8 cellular contexts compared by ENCODE assay signal in genomic region chr3:87227835-87228144, GRCh38. TPM values are rescaled to one million over a fixed set of nuclear protein-coding genes. Genes with fewer than 3 reads are reported as not detected.
DNase-seq lines count a peak whose midpoint lies in the region; ATAC-seq, FAIRE-seq and TF ChIP-seq lines count a peak whose summit lies in the region.

No MANE protein-coding gene starts in this region.

- no peaks in the 10 kb centered on the region for H3K9me3 ChIP-seq in HepG2 (ENCODE audit: low read length)
- H3K9me3 ChIP-seq in uterus = no peaks in the 10 kb centered on the region

- CTCF ChIA-PET in HepG2 (lab: Yijun Ruan, JAX; ENCODE audit: low intra/inter-chr PET ratio, low total read pairs) = no interaction called here

- TF ChIP-seq CTCF in HepG2 (CRISPR knock-in tag; IDR thresholded peaks at IDR 0.05) = no peak
- no peak for TF ChIP-seq CTCF in uterus (IDR thresholded peaks at IDR 0.05)

- in situ Hi-C loops in HepG2 (cut with HindIII; ENCODE audit: extremely low pct_ligation_motif_present, low pct_unique_long_range_greater_than_20kb) = no loop called here

- TF ChIP-seq RAD21 in HepG2 (CRISPR knock-in tag; IDR thresholded peaks at IDR 0.05) = no peak

- no peaks in the 10 kb centered on the region for H4K20me1 ChIP-seq in HepG2 (ENCODE audit: insufficient read depth, low read length)

- H3K4me2 ChIP-seq in HepG2 (ENCODE audit: low read depth, low read length) = peak overlapping the region; percentile 86

- DNase-seq in HepG2 (ENCODE audit: low spot score) (peak; percentile 1), uterus (no peak), UCSD-AML1 (lab: John Stamatoyannopoulos, UW; ENCODE audit: unreplicated experiment) (no peak), medulla oblongata (ENCODE audit: extremely low spot score) (no peak)

- POLR2A ChIA-PET in HepG2 (lab: Yijun Ruan, JAX) = interaction anchor here (1.3 kb wide), 1 partner anchor 19 kb away, joined by 4 read pairs; no protein-coding TSS in a partner anchor

- H3K4me3 ChIP-seq in HepG2 (replicated peaks in 1 of 3; ENCODE audit: insufficient read depth in 1 of 3, low read depth in 2 of 3, low read length in 3 of 3) (peak overlapping the region; percentile 78 to 97 (median 88)), uterus (peak overlapping the region; percentile 91 to 100)

- H3K27ac Mint-ChIP-seq in activated naive CD8-positive, alpha-beta T cell = peak overlapping the region; percentile 95

- H3K9ac ChIP-seq in HepG2 (ENCODE audit: insufficient read depth, low read depth, low read length) = peak overlapping the region; percentile 88

- H3K27ac ChIP-seq in HepG2 (ENCODE audit: extremely low read length, insufficient read depth, low read length) = peak overlapping the region; percentile 76
- peak overlapping the region; percentile 94 to 99 for H3K27ac ChIP-seq in uterus

- peak overlapping the region; percentile 43 for H2AFZ ChIP-seq in HepG2 (ENCODE audit: low read length)

- H3K79me2 ChIP-seq in HepG2 (ENCODE audit: insufficient read depth, low read length) = peaks cover 53% of the 10 kb centered on the region

- TF ChIP-seq POLR2A in HepG2 (IDR thresholded peaks at IDR 0.05; ENCODE audit: insufficient read depth in 1 of 2, low read depth in 2 of 2, low read length in 2 of 2) (no peak), uterus (IDR thresholded peaks at IDR 0.05) (no peak)

- peaks cover 48% of the 10 kb centered on the region for H3K4me1 Mint-ChIP-seq in activated naive CD8-positive, alpha-beta T cell (ENCODE audit: low read depth)

- intact Hi-C loops in HepG2 (cut with micrococcal nuclease; ENCODE audit: unreplicated experiment) = loop anchor here (1.0 to 5.0 kb wide), 2 partner anchors 21 to 60 kb away; no protein-coding TSS in a partner anchor
- intact Hi-C loops in uterus (cut with DNase I; ENCODE audit: low total_unique reads) = no loop called here

- TF ChIP-seq EP300 in HepG2 (IDR thresholded peaks at IDR 0.05; ENCODE audit: low read depth in 2 of 2, low read length in 2 of 2) (no peak), HepG2 (CRISPR knock-in tag; IDR thresholded peaks at IDR 0.05; ENCODE audit: borderline replicate concordance) (no peak)

- peaks cover 6% of the 10 kb centered on the region for H3K27me3 Mint-ChIP-seq in activated naive CD8-positive, alpha-beta T cell

- H3K36me3 Mint-ChIP-seq in activated naive CD8-positive, alpha-beta T cell = peaks cover 7% of the 10 kb centered on the region

- no peak for FAIRE-seq in HepG2 (lab: Jason Lieb, UNC)

- 0% methylated on average over 3 of the region's 3 CpGs for whole genome bisulfite sequencing in HepG2 (ENCODE audit: low lambda C conversion rate)

- ATAC-seq in GM18502 (IDR thresholded peaks at IDR 0.05; ENCODE audit: poor library complexity, unreplicated experiment) (peak; percentile 9), HG02973 (IDR thresholded peaks at IDR 0.05; ENCODE audit: unreplicated experiment) (peak; percentile 2), HepG2 (peak; percentile 52), HG03469 (IDR thresholded peaks at IDR 0.05; ENCODE audit: unreplicated experiment) (no peak)

- peaks cover 1 to 5% of the 10 kb centered on the region in 2 experiments; a peak in 2 of 5 replicates for H3K36me3 ChIP-seq in HepG2 (replicated peaks in 1 of 2; ENCODE audit: control insufficient read depth in 1 of 2, insufficient read depth in 2 of 2, low read length in 2 of 2)
- no peaks in the 10 kb centered on the region for H3K36me3 ChIP-seq in uterus

- peak overlapping the region; percentile 96 for H3K4me3 Mint-ChIP-seq in activated naive CD8-positive, alpha-beta T cell

- H3K9me3 Mint-ChIP-seq in activated naive CD8-positive, alpha-beta T cell (ENCODE audit: low read depth) = peaks cover 3% of the 10 kb centered on the region

- BruUV-seq in HepG2 (replicated peaks; lab: Mats Ljungman, UMichigan) = no TSS peak

- peaks cover 24% of the 10 kb centered on the region for H3K4me1 ChIP-seq in HepG2 (ENCODE audit: insufficient read depth, low read length)
- peaks cover 0 to 6% of the 10 kb centered on the region in 2 donors for H3K4me1 ChIP-seq in uterus

- H3K27me3 ChIP-seq in HepG2 (ENCODE audit: control insufficient read depth in 1 of 2, insufficient read depth in 2 of 2, low read length in 2 of 2) (no peaks in the 10 kb centered on the region; a peak in 1 of 5 replicates), uterus (no peaks in the 10 kb centered on the region)

TF ChIP-seq in HepG2, 621 proteins besides CTCF, POLR2A, EP300 and RAD21 (continues in another document):
- TF ChIP-seq, protein P1, sequence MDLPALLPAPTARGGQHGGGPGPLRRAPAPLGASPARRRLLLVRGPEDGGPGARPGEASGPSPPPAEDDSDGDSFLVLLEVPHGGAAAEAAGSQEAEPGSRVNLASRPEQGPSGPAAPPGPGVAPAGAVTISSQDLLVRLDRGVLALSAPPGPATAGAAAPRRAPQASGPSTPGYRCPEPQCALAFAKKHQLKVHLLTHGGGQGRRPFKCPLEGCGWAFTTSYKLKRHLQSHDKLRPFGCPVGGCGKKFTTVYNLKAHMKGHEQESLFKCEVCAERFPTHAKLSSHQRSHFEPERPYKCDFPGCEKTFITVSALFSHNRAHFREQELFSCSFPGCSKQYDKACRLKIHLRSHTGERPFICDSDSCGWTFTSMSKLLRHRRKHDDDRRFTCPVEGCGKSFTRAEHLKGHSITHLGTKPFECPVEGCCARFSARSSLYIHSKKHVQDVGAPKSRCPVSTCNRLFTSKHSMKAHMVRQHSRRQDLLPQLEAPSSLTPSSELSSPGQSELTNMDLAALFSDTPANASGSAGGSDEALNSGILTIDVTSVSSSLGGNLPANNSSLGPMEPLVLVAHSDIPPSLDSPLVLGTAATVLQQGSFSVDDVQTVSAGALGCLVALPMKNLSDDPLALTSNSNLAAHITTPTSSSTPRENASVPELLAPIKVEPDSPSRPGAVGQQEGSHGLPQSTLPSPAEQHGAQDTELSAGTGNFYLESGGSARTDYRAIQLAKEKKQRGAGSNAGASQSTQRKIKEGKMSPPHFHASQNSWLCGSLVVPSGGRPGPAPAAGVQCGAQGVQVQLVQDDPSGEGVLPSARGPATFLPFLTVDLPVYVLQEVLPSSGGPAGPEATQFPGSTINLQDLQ (CRISPR knock-in tag; IDR thresholded peaks at IDR 0.05) = no peak
- peak; percentile 0 for TF ChIP-seq ASH2L (IDR thresholded peaks at IDR 0.05; ENCODE audit: insufficient read length, low read depth, low read length)
- 0 out of 2 replicates have a peak, but pooled peaks have one; percentile 5 for TF ChIP-seq ZNF749 (CRISPR knock-in tag; IDR thresholded peaks at IDR 0.05; ENCODE audit: borderline replicate concordance)

RNA-seq across cellular contexts. Expression of gene CHMP2B, which starts 0.7 kb away (rescaled TPM):
- 33.5 and 47.3 TPM in 2 replicates for total RNA-seq in HepG2 (2016; rRNA removed; fragmentation: Illumina TruSeq; extraction: Trizol)
- total RNA-seq in HepG2 (2016; cell fraction: cytosol; rRNA removed; fragmentation: Illumina TruSeq; extraction: Trizol; ENCODE audit: low read depth) = 4.5 and 6.1 TPM in 2 replicates
- total RNA-seq in HepG2 (2016; cell fraction: insoluble cytoplasmic fraction; rRNA removed; fragmentation: Illumina TruSeq; extraction: Trizol) = 31.4 and 50.4 TPM in 2 replicates
- 10.8 and 13.9 TPM in 2 replicates for total RNA-seq in HepG2 (2016; cell fraction: membrane; rRNA removed; fragmentation: Illumina TruSeq; extraction: Trizol)
- total RNA-seq in HepG2 (2016; cell fraction: nucleus; rRNA removed; fragmentation: Illumina TruSeq; extraction: Trizol) = 14.6 and 16.4 TPM in 2 replicates
- 6.2 and 6.9 TPM in 2 replicates for polyA plus RNA-seq in HepG2 (2011; rRNA removed)
- polyA plus RNA-seq in HepG2 (2011; cell fraction: cytosol; rRNA removed) = 7.1 and 8.0 TPM in 2 replicates
- polyA plus RNA-seq in HepG2 (2011; cell fraction: nucleus; rRNA removed) = 3.6 and 6.0 TPM in 2 replicates
- 13.5 and 15.1 TPM in 2 replicates for polyA plus RNA-seq in HepG2 (2012)
- polyA plus RNA-seq in HepG2 (2016; cell fraction: cytosol; fragmentation: Illumina TruSeq; extraction: Trizol; ENCODE audit: low read depth) = 2.3 and 2.6 TPM in 2 replicates
- 49.7 and 57.0 TPM in 2 replicates for polyA plus RNA-seq in HepG2 (2016; cell fraction: insoluble cytoplasmic fraction; fragmentation: Illumina TruSeq; extraction: Trizol; ENCODE audit: low read depth)
- polyA plus RNA-seq in HepG2 (2016; cell fraction: membrane; fragmentation: Illumina TruSeq; extraction: Trizol; ENCODE audit: low read depth) = 7.4 and 7.6 TPM in 2 replicates
- polyA plus RNA-seq in HepG2 (2016; cell fraction: nucleus; fragmentation: Illumina TruSeq; extraction: Trizol; ENCODE audit: insufficient read depth, low read depth) = 19.0 and 21.6 TPM in 2 replicates
- 2.2 TPM in 2 replicates for polyA minus RNA-seq in HepG2 (2011; rRNA and poly(A)+ RNA removed; ENCODE audit: low replicate concordance)
- polyA minus RNA-seq in HepG2 (2011; cell fraction: cytosol; rRNA and poly(A)+ RNA removed) = 11.3 and 14.9 TPM in 2 replicates
- polyA minus RNA-seq in HepG2 (2011; cell fraction: nucleus; rRNA and poly(A)+ RNA removed) = 9.3 and 14.0 TPM in 2 replicates
- 10 to 100 TPM; 12.6 to 59.4 (median 41.6) TPM for total RNA-seq in uterus

RNA-seq across cellular contexts. Expression of gene POU1F1, which starts 48.6 kb away (rescaled TPM):
- total RNA-seq in HepG2 (2016; rRNA removed; fragmentation: Illumina TruSeq; extraction: Trizol) (not detected in 2 replicates), uterus (not detected)
- total RNA-seq in HepG2 (2016; cell fraction: cytosol; rRNA removed; fragmentation: Illumina TruSeq; extraction: Trizol; ENCODE audit: low read depth) = not detected in 2 replicates
- not detected in 2 replicates for total RNA-seq in HepG2 (2016; cell fraction: insoluble cytoplasmic fraction; rRNA removed; fragmentation: Illumina TruSeq; extraction: Trizol)
- not detected in 2 replicates for total RNA-seq in HepG2 (2016; cell fraction: membrane; rRNA removed; fragmentation: Illumina TruSeq; extraction: Trizol)
- not detected in 2 replicates for total RNA-seq in HepG2 (2016; cell fraction: nucleus; rRNA removed; fragmentation: Illumina TruSeq; extraction: Trizol)
- polyA plus RNA-seq in HepG2 (2011; rRNA removed) = not detected in 2 replicates
- not detected in 2 replicates for polyA plus RNA-seq in HepG2 (2011; cell fraction: cytosol; rRNA removed)
- polyA plus RNA-seq in HepG2 (2011; cell fraction: nucleus; rRNA removed) = not detected in 2 replicates
- not detected in 2 replicates for polyA plus RNA-seq in HepG2 (2012)
- not detected in 2 replicates for polyA plus RNA-seq in HepG2 (2016; cell fraction: cytosol; fragmentation: Illumina TruSeq; extraction: Trizol; ENCODE audit: low read depth)
- polyA plus RNA-seq in HepG2 (2016; cell fraction: insoluble cytoplasmic fraction; fragmentation: Illumina TruSeq; extraction: Trizol; ENCODE audit: low read depth) = not detected in 2 replicates
- not detected in 2 replicates for polyA plus RNA-seq in HepG2 (2016; cell fraction: membrane; fragmentation: Illumina TruSeq; extraction: Trizol; ENCODE audit: low read depth)
- not detected in 2 replicates for polyA plus RNA-seq in HepG2 (2016; cell fraction: nucleus; fragmentation: Illumina TruSeq; extraction: Trizol; ENCODE audit: insufficient read depth, low read depth)
- not detected in 2 replicates for polyA minus RNA-seq in HepG2 (2011; rRNA and poly(A)+ RNA removed; ENCODE audit: low replicate concordance)
- polyA minus RNA-seq in HepG2 (2011; cell fraction: cytosol; rRNA and poly(A)+ RNA removed) = not detected in 2 replicates
- not detected in 2 replicates for polyA minus RNA-seq in HepG2 (2011; cell fraction: nucleus; rRNA and poly(A)+ RNA removed)
